8 cellular contexts compared by ENCODE assay signal in genomic region chr20:16729080-16729479, GRCh38. TPM values are rescaled to one million over a fixed set of nuclear protein-coding genes. Genes with fewer than 3 reads are reported as not detected.
DNase-seq lines count a peak whose midpoint lies in the region; ATAC-seq, FAIRE-seq and TF ChIP-seq lines count a peak whose summit lies in the region.

No MANE protein-coding gene starts in this region.

- H3K4me1 Mint-ChIP-seq in chondrocyte (ENCODE audit: low read depth) = peaks cover 22% of the 10 kb centered on the region
- H3K4me1 Mint-ChIP-seq in natural killer cell treated with Interleukin-12 subunit alpha and Interleukin-12 subunit beta and Interleukin-15 and Interleukin-18, amount 100 ng/mL, for 72 hours (ENCODE audit: low read depth in 2 of 2) = peaks cover 35 to 46% of the 10 kb centered on the region in 2 donors

- no peak overlapping the region for H3K27ac ChIP-seq in KMS-11

- peak overlapping the region; percentile 100 for H3K27ac Mint-ChIP-seq in chondrocyte (ENCODE audit: unreplicated experiment)
- H3K27ac Mint-ChIP-seq in natural killer cell treated with Interleukin-12 subunit alpha and Interleukin-12 subunit beta and Interleukin-15 and Interleukin-18, amount 100 ng/mL, for 72 hours = peak overlapping the region; percentile 99 to 100

- H3K4me3 Mint-ChIP-seq in chondrocyte (ENCODE audit: unreplicated experiment) = peak overlapping the region; percentile 99
- peak overlapping the region; percentile 95 for H3K4me3 Mint-ChIP-seq in natural killer cell treated with Interleukin-12 subunit alpha and Interleukin-12 subunit beta and Interleukin-15 and Interleukin-18, amount 100 ng/mL, for 72 hours

- no peak for ATAC-seq in natural killer cell treated with Interleukin-12 subunit alpha and Interleukin-12 subunit beta and Interleukin-15 and Interleukin-18, amount 100 ng/mL, for 72 hours

- H3K27me3 ChIP-seq in BE2C (no peaks in the 10 kb centered on the region), KMS-11 (ENCODE audit: insufficient read depth, low read depth) (no peaks in the 10 kb centered on the region)

- H3K9me3 Mint-ChIP-seq in chondrocyte (ENCODE audit: low read depth) = no peaks in the 10 kb centered on the region
- H3K9me3 Mint-ChIP-seq in natural killer cell treated with Interleukin-12 subunit alpha and Interleukin-12 subunit beta and Interleukin-15 and Interleukin-18, amount 100 ng/mL, for 72 hours = no peaks in the 10 kb centered on the region

- peak overlapping the region; percentile 91; the same call in 1 of the 2 replicates for H3K9ac ChIP-seq in KMS-11

- H3K4me2 ChIP-seq in KMS-11 = 0 out of 2 replicates have a peak overlapping the region, but pooled peaks have one; percentile 78

- H2AFZ ChIP-seq in KMS-11 (ENCODE audit: low read depth) = peak overlapping the region; percentile 95

- TF ChIP-seq POLR2A in GM12891 (IDR thresholded peaks at IDR 0.05; ENCODE audit: low read depth, low read length) = no peak

- peaks cover 14% of the 10 kb centered on the region for H3K27me3 Mint-ChIP-seq in chondrocyte (ENCODE audit: low read depth)
- peaks cover 14 to 26% of the 10 kb centered on the region in 2 donors for H3K27me3 Mint-ChIP-seq in natural killer cell treated with Interleukin-12 subunit alpha and Interleukin-12 subunit beta and Interleukin-15 and Interleukin-18, amount 100 ng/mL, for 72 hours

- peaks cover 20% of the 10 kb centered on the region; the same call in 1 of the 2 replicates for H3K79me2 ChIP-seq in KMS-11 (ENCODE audit: insufficient read depth, low read depth)

- H4K20me1 ChIP-seq in KMS-11 (ENCODE audit: insufficient read depth) = no peaks in the 10 kb centered on the region

- FAIRE-seq in GM12891 (lab: Jason Lieb, UNC) = no peak

- H3K4me1 ChIP-seq in BE2C (peaks cover 3% of the 10 kb centered on the region; the same call in 1 of the 2 replicates), KMS-11 (ENCODE audit: low read depth, poor library complexity, severe bottlenecking) (peaks cover 23% of the 10 kb centered on the region)

- H3K36me3 Mint-ChIP-seq in chondrocyte (ENCODE audit: low read depth) = peaks cover 9% of the 10 kb centered on the region
- H3K36me3 Mint-ChIP-seq in natural killer cell treated with Interleukin-12 subunit alpha and Interleukin-12 subunit beta and Interleukin-15 and Interleukin-18, amount 100 ng/mL, for 72 hours = peaks cover 33% of the 10 kb centered on the region

- DNase-seq in BE2C (no peak), chondrocyte (ENCODE audit: low spot score) (no peak), NCI-H146 treated with DMSO at 0.1 percent for 48 hours (lab: John Stamatoyannopoulos, UW; ENCODE audit: unreplicated experiment) (no peak), NCI-H2196 (lab: John Stamatoyannopoulos, UW; ENCODE audit: unreplicated experiment) (no peak), GM12891 (ENCODE audit: insufficient read length, low spot score) (no peak), OCI-M2 (lab: John Stamatoyannopoulos, UW; ENCODE audit: unreplicated experiment) (no peak)
- DNase-seq in natural killer cell treated with Interleukin-12 subunit alpha and Interleukin-12 subunit beta and Interleukin-15 and Interleukin-18, amount 100 ng/mL, for 72 hours (ENCODE audit: low spot score) = no peak

- TF ChIP-seq CTCF in BE2C (IDR thresholded peaks at IDR 0.05; ENCODE audit: low read depth, low read length) (no peak), KMS-11 (conservative IDR thresholded peaks at IDR 0.05; ENCODE audit: low read depth, low read length) (no peak), chondrocyte (IDR thresholded peaks at IDR 0.05) (no peak)

- H3K4me3 ChIP-seq in BE2C (ENCODE audit: low read depth, low read length) = peak overlapping the region; percentile 94
- H3K4me3 ChIP-seq in KMS-11 (IDR thresholded peaks at IDR 0.05; ENCODE audit: insufficient read depth, low read depth, low read length) = no peak overlapping the region

- H3K36me3 ChIP-seq in BE2C (peaks cover 19% of the 10 kb centered on the region), KMS-11 (ENCODE audit: insufficient read depth) (no peaks in the 10 kb centered on the region)

- H3K9me3 ChIP-seq in BE2C = no peaks in the 10 kb centered on the region

TF ChIP-seq in GM12891, 5 proteins besides CTCF, POLR2A, EP300 and RAD21:
- TF ChIP-seq PAX5 (IDR thresholded peaks at IDR 0.05; ENCODE audit: insufficient read depth, low read length, severe bottlenecking) (no peak), TAF1 (IDR thresholded peaks at IDR 0.05; ENCODE audit: low read depth, low read length) (no peak), SPI1 (IDR thresholded peaks at IDR 0.05; ENCODE audit: low read depth, low read length) (no peak), POLR2AphosphoS5 (IDR thresholded peaks at IDR 0.05; ENCODE audit: low read depth, low read length) (no peak), POU2F2 (IDR thresholded peaks at IDR 0.05; ENCODE audit: low read depth, low read length) (no peak)

RNA-seq across cellular contexts. Expression of gene SNRPB2, which starts 0.7 kb away (rescaled TPM):
- polyA plus RNA-seq in BE2C (2012; ENCODE audit: insufficient read depth, insufficient read length, low read depth) = 144 TPM
- 43.0 to 47.9 TPM (median 44.3 TPM) in 3 replicates for total RNA-seq in chondrocyte
- total RNA-seq in natural killer cell treated with Interleukin-12 subunit alpha and Interleukin-12 subunit beta and Interleukin-15 and Interleukin-18, amount 100 ng/mL, for 72 hours = 10 to 100 TPM; 80.2 to 99.4 TPM
- polyA plus RNA-seq in GM12891 (2012; ENCODE audit: low read depth, missing spikeins) = 95.7 TPM

RNA-seq across cellular contexts. Expression of gene OTOR, which starts 19.1 kb away (rescaled TPM):
- 0.42 TPM for polyA plus RNA-seq in BE2C (2012; ENCODE audit: insufficient read depth, insufficient read length, low read depth)
- total RNA-seq in chondrocyte = not detected in 3 replicates
- total RNA-seq in natural killer cell treated with Interleukin-12 subunit alpha and Interleukin-12 subunit beta and Interleukin-15 and Interleukin-18, amount 100 ng/mL, for 72 hours = not detected
- polyA plus RNA-seq in GM12891 (2012; ENCODE audit: low read depth, missing spikeins) = not detected
